In genomic region chr6:167974644-167975344, GRCh38 we compare ENCODE assay signal across 24 cellular contexts. TPM values are rescaled to one million over a fixed set of nuclear protein-coding genes. Genes with fewer than 3 reads are reported as not detected.
DNase-seq lines count a peak whose midpoint lies in the region; ATAC-seq and TF ChIP-seq lines count a peak whose summit lies in the region.
"Had no signal": no experiment of that assay in that cellular context is flagged by ENCODE, and none has a peak within 500 bp of the region (broad histone marks: within the 10 kb centered on the region; RNA-seq: fewer than 3 reads in every experiment).

No MANE protein-coding gene starts in this region.

- no peaks in the 10 kb centered on the region for H3K9me2 ChIP-seq in PC-3 (replicated peaks; ENCODE audit: low read length)

- no peaks in the 10 kb centered on the region for H3K9me3 ChIP-seq in PC-3 (ENCODE audit: low read length)
- H3K9me3 ChIP-seq: SJCRH30, suprapubic skin had no signal

- peak overlapping the region in 1 of 3 experiments; percentile 14 for H3K4me3 Mint-ChIP-seq in nephron
- H3K4me3 Mint-ChIP-seq in activated CD4-positive, alpha-beta T cell treated with anti-CD3 and anti-CD28 coated beads, Interleukin-2, amount 10 ng/mL, durations not matched to agents 24 days and 14 days = no peak overlapping the region
- H3K4me3 Mint-ChIP-seq: activated CD8-positive, alpha-beta memory T cell treated with anti-CD3 and anti-CD28 coated beads, Interleukin-2, amount 10 ng/mL, durations not matched to agents 7 days and 5 days; CD8-positive, alpha-beta memory T cell; dendritic cell treated with granulocyte-macrophage colony-stimulating factor and Interleukin-4, amounts not matched to agents 40 ng/mL and 50 ng/mL, for 4 days; memory B cell; T-helper 2 cell treated with Interferon-gamma antibody and Interleukin-4, amounts not matched to agents 5 μg/mL and 100 μg/mL, for 36 hours had no signal

- no peak overlapping the region for H3K4me2 ChIP-seq in PC-3 (ENCODE audit: low read length)

- H3K9me3 Mint-ChIP-seq in nephron = no peaks in the 10 kb centered on the region
- H3K9me3 Mint-ChIP-seq in activated CD4-positive, alpha-beta T cell treated with anti-CD3 and anti-CD28 coated beads, Interleukin-2, amount 10 ng/mL, durations not matched to agents 24 days and 14 days = no peaks in the 10 kb centered on the region
- H3K9me3 Mint-ChIP-seq: CD8-positive, alpha-beta memory T cell; memory B cell; T-helper 2 cell treated with Interferon-gamma antibody and Interleukin-4, amounts not matched to agents 5 μg/mL and 100 μg/mL, for 36 hours had no signal

- H3K4me3 ChIP-seq in AG04449 (ENCODE audit: low read depth, low read length) (no peak overlapping the region), PC-3 (ENCODE audit: low read length) (no peak overlapping the region)
- H3K4me3 ChIP-seq: SJCRH30, suprapubic skin had no signal

- H3K4me1 ChIP-seq in PC-3 (ENCODE audit: insufficient read depth, low read length) = peaks cover 10% of the 10 kb centered on the region; the same call in 1 of the 2 replicates
- H3K4me1 ChIP-seq: SJCRH30, suprapubic skin had no signal

- H3K27me3 Mint-ChIP-seq in nephron (ENCODE audit: low read depth) = no peaks in the 10 kb centered on the region
- H3K27me3 Mint-ChIP-seq in activated CD4-positive, alpha-beta T cell treated with anti-CD3 and anti-CD28 coated beads, Interleukin-2, amount 10 ng/mL, durations not matched to agents 24 days and 14 days = no peaks in the 10 kb centered on the region
- H3K27me3 Mint-ChIP-seq: activated CD8-positive, alpha-beta memory T cell treated with anti-CD3 and anti-CD28 coated beads, Interleukin-2, amount 10 ng/mL, durations not matched to agents 7 days and 5 days; dendritic cell treated with granulocyte-macrophage colony-stimulating factor and Interleukin-4, amounts not matched to agents 40 ng/mL and 50 ng/mL, for 4 days; memory B cell had no signal

- H3K4me1 Mint-ChIP-seq in nephron = peaks cover 27% of the 10 kb centered on the region
- no peaks in the 10 kb centered on the region for H3K4me1 Mint-ChIP-seq in activated CD4-positive, alpha-beta T cell treated with anti-CD3 and anti-CD28 coated beads, Interleukin-2, amount 10 ng/mL, durations not matched to agents 24 days and 14 days
- H3K4me1 Mint-ChIP-seq: activated CD8-positive, alpha-beta memory T cell treated with anti-CD3 and anti-CD28 coated beads, Interleukin-2, amount 10 ng/mL, durations not matched to agents 7 days and 5 days; CD8-positive, alpha-beta memory T cell; memory B cell had no signal

- no peak overlapping the region for H3K9ac ChIP-seq in PC-3 (ENCODE audit: low read length)

- POLR2A ChIA-PET in AG04449 (lab: Yijun Ruan, JAX) = no interaction called here
- POLR2A ChIA-PET in PC-3 (lab: Charles Lee; ENCODE audit: unreplicated experiment) = no interaction called here

- TF ChIP-seq CTCF in AG04449 (IDR thresholded peaks at IDR 0.05; ENCODE audit: insufficient read depth, low read length, missing control alignments) (no peak), PC-3 (conservative IDR thresholded peaks at IDR 0.05; ENCODE audit: low read depth, low read length) (no peak), nephron (IDR thresholded peaks at IDR 0.05; ENCODE audit: unreplicated experiment in 3 of 3) (no peak)

- peak overlapping the region; percentile 63 to 70 (median 69) for H3K27ac Mint-ChIP-seq in nephron
- no peak overlapping the region for H3K27ac Mint-ChIP-seq in activated CD4-positive, alpha-beta T cell treated with anti-CD3 and anti-CD28 coated beads, Interleukin-2, amount 10 ng/mL, durations not matched to agents 24 days and 14 days
- H3K27ac Mint-ChIP-seq: activated CD8-positive, alpha-beta memory T cell treated with anti-CD3 and anti-CD28 coated beads, Interleukin-2, amount 10 ng/mL, durations not matched to agents 7 days and 5 days; dendritic cell treated with granulocyte-macrophage colony-stimulating factor and Interleukin-4, amounts not matched to agents 40 ng/mL and 50 ng/mL, for 4 days; memory B cell; T-helper 2 cell treated with Interferon-gamma antibody and Interleukin-4, amounts not matched to agents 5 μg/mL and 100 μg/mL, for 36 hours had no signal

- no peak overlapping the region for H2AFZ ChIP-seq in PC-3 (ENCODE audit: low read length)

- H3K36me3 ChIP-seq in PC-3 (ENCODE audit: low read depth, low read length) = no peaks in the 10 kb centered on the region; the same call in 1 of the 2 replicates
- H3K36me3 ChIP-seq: SJCRH30 had no signal

- H3K79me2 ChIP-seq in PC-3 (ENCODE audit: low read length) = no peaks in the 10 kb centered on the region

- H3K36me3 Mint-ChIP-seq in nephron (ENCODE audit: low read depth) = peaks cover 21% of the 10 kb centered on the region
- peaks cover under 1% of the 10 kb centered on the region for H3K36me3 Mint-ChIP-seq in activated CD4-positive, alpha-beta T cell treated with anti-CD3 and anti-CD28 coated beads, Interleukin-2, amount 10 ng/mL, durations not matched to agents 24 days and 14 days (ENCODE audit: low read depth)
- H3K36me3 Mint-ChIP-seq: activated CD8-positive, alpha-beta memory T cell treated with anti-CD3 and anti-CD28 coated beads, Interleukin-2, amount 10 ng/mL, durations not matched to agents 7 days and 5 days; CD8-positive, alpha-beta memory T cell had no signal

- H3K27ac ChIP-seq in PC-3 (ENCODE audit: low read length) = no peak overlapping the region
- H3K27ac ChIP-seq: SJCRH30, suprapubic skin had no signal

- CTCF ChIA-PET in AG04449 (lab: Yijun Ruan, JAX) (no interaction called here), PC-3 (lab: Charles Lee) (no interaction called here)

- peak; percentile 19 for DNase-seq in AG04449 (ENCODE audit: low read depth, low spot score)
- peak; percentile 65 for DNase-seq in PC-3
- DNase-seq in cortex of kidney (lab: John Stamatoyannopoulos, UW) = no peak
- DNase-seq in activated CD4-positive, alpha-beta T cell treated with anti-CD3 and anti-CD28 coated beads, Interleukin-2, amount 10 ng/mL, durations not matched to agents 24 days and 14 days = no peak
- no peak for DNase-seq in NCI-H128 (lab: John Stamatoyannopoulos, UW; ENCODE audit: unreplicated experiment)
- DNase-seq: activated CD8-positive, alpha-beta memory T cell treated with anti-CD3 and anti-CD28 coated beads, Interleukin-2, amount 10 ng/mL, durations not matched to agents 7 days and 5 days; activated effector memory CD4-positive, alpha-beta T cell treated with anti-CD3 and anti-CD28 coated beads, Interleukin-2, amount 50 U/mL, for 16 hours; amygdala; CD8-positive, alpha-beta memory T cell; EL; erythroblast; NCI-H446; SJCRH30; stimulated activated CD4-positive, alpha-beta T cell treated with anti-CD3 and anti-CD28 coated beads, Interleukin-4, amount 100 ng/mL, for 24 hours had no signal

- H3F3A ChIP-seq in PC-3 (ENCODE audit: low read length, unreplicated experiment) = no peaks in the 10 kb centered on the region

- H3K27me3 ChIP-seq in PC-3 (ENCODE audit: low read length) = no peaks in the 10 kb centered on the region
- H3K27me3 ChIP-seq: SJCRH30, suprapubic skin had no signal

- intact Hi-C loops in PC-3 (cut with micrococcal nuclease) = no loop called here
- intact Hi-C loops in activated CD4-positive, alpha-beta T cell treated with anti-CD3 and anti-CD28 coated beads, Interleukin-2, amount 10 ng/mL, durations not matched to agents 24 days and 14 days (cut with micrococcal nuclease) = no loop called here

- ATAC-seq in PC-3 (peak; percentile 33; the same call in 1 of the 2 replicates), esophagus mucosa (peak; percentile 63), HG03108 (IDR thresholded peaks at IDR 0.05; ENCODE audit: unreplicated experiment) (no peak)
- ATAC-seq: activated CD4-positive, CD25-positive, alpha-beta regulatory T cell treated with anti-CD3 and anti-CD28 coated beads, Interleukin-2, amount 50 U/mL, for 24 hours; activated CD8-positive, alpha-beta memory T cell treated with anti-CD3 and anti-CD28 coated beads, Interleukin-2, amount 10 ng/mL, durations not matched to agents 7 days and 5 days had no signal

- BruUV-seq in PC-3 (replicated peaks; lab: Mats Ljungman, UMichigan) = no TSS peak

- no peaks in the 10 kb centered on the region for H4K20me1 ChIP-seq in PC-3 (ENCODE audit: low read length)

RNA-seq across cellular contexts. Expression of gene KIF25, which starts 22.7 kb away (rescaled TPM):
- total RNA-seq in PC-3 (2014; rRNA removed) = not detected in 2 replicates
- not detected for total RNA-seq in esophagus mucosa
- not detected in 2 replicates for total RNA-seq in activated CD4-positive, alpha-beta T cell treated with anti-CD3 and anti-CD28 coated beads, Interleukin-2, amount 10 ng/mL, durations not matched to agents 24 days and 14 days
- total RNA-seq: activated CD8-positive, alpha-beta memory T cell treated with anti-CD3 and anti-CD28 coated beads, Interleukin-2, amount 10 ng/mL, durations not matched to agents 7 days and 5 days; CD8-positive, alpha-beta memory T cell; glomerular endothelial cell; HT1080 had no signal

Comparison
In these comparisons a context has a peak if more than half of its experiments do, and no peak if none do; other contexts are left out.
1. DNase-seq: peak in AG04449 (single experiment) and PC-3 (single experiment); none in cortex of kidney (single experiment), activated CD4-positive, alpha-beta T cell treated with anti-CD3 and anti-CD28 coated beads, Interleukin-2, amount 10 ng/mL, durations not matched to agents 24 days and 14 days (single experiment) and NCI-H128 (single experiment).